13 cellular contexts compared by ENCODE assay signal in the genomic region with DNA sequence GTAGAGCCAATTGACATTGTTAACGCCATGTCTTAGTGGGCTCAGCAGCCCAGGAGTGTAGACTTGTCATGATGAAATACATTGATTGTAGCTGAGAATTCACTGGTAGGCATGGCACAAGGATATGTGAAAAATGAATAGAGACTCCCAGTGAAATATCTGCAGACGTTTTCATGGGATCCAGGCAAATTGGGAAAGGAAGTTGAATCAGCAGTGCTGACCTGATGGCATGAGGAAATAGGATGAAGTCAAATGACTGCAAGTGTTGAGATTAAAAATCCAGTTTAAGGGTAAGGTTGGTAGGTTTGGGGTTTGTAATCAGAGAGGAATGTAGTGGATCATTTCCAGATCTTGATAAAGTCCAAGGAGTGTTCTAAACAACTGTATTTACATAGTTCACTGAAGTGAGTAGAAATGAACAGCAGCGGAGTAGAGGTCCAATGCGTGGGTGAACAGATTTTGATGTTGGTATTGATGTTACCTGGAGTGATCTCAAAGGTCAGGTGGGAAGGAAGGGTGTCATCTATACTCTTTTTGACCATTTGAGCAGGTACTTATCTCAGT. TPM values are rescaled to one million over a fixed set of nuclear protein-coding genes. Genes with fewer than 3 reads are reported as not detected.
A peak's percentile ranks its signal among the peaks of the same experiment; 100 is the strongest.
DNase-seq lines count a peak whose midpoint lies in the region; TF ChIP-seq lines count a peak whose summit lies in the region.
"Had no signal": no experiment of that assay in that cellular context is flagged by ENCODE, and none has a peak within 500 bp of the region (broad histone marks: within the 10 kb centered on the region; RNA-seq: fewer than 3 reads in every experiment).

No MANE protein-coding gene starts in this region.

- H3K27ac ChIP-seq in RWPE1 = peak overlapping the region; percentile 58

- DNase-seq in H4 (ENCODE audit: low spot score) (peak; percentile 90), RWPE1 (ENCODE audit: low spot score) (peak; percentile 68), fibroblast of mammary gland (ENCODE audit: low read depth) (peak; percentile 73), retinal pigment epithelial cell (ENCODE audit: low read depth) (peak; percentile 86), nucleus accumbens (lab: John Stamatoyannopoulos, UW) (no peak), inferior parietal cortex (ENCODE audit: extremely low spot score) (no peak), NCI-H146 treated with DMSO at 0.1 percent for 48 hours (lab: John Stamatoyannopoulos, UW; ENCODE audit: unreplicated experiment) (no peak), amygdala (lab: John Stamatoyannopoulos, UW) (no peak)
- DNase-seq: islet precursor cell, NCI-H146, right cardiac atrium, RPMI8226 had no signal

- TF ChIP-seq CTCF in RWPE1 (conservative IDR thresholded peaks at IDR 0.05; ENCODE audit: low read depth) (no peak), fibroblast of mammary gland (conservative IDR thresholded peaks at IDR 0.05; ENCODE audit: control insufficient read depth, insufficient read depth, low read depth, low read length) (no peak), retinal pigment epithelial cell (conservative IDR thresholded peaks at IDR 0.05; ENCODE audit: low read depth, low read length) (no peak)

- POLR2A ChIA-PET in RWPE1 (lab: Yijun Ruan, JAX; ENCODE audit: low non-redundant PET) = no interaction called here

- CTCF ChIA-PET in RWPE1 (lab: Yijun Ruan, JAX) = no interaction called here

- H3K4me3 ChIP-seq in fibroblast of mammary gland (ENCODE audit: control insufficient read depth, low read depth, low read length) = no peak overlapping the region
- no peak overlapping the region for H3K4me3 ChIP-seq in retinal pigment epithelial cell (ENCODE audit: low read length)
- H3K4me3 ChIP-seq: GM23338 had no signal

RNA-seq across cellular contexts. Expression of a gene that starts 24.6 kb away (rescaled TPM):
- total RNA-seq in H4 (2014; rRNA removed; shearing (Covaris generic)) = 8.1 and 11.8 TPM in 2 replicates

Comparison
In these comparisons a context has a peak if more than half of its experiments do, and no peak if none do; other contexts are left out.
1. DNase-seq: peak in H4 (single experiment), RWPE1 (single experiment), fibroblast of mammary gland (single experiment) and retinal pigment epithelial cell (single experiment); none in nucleus accumbens (0 of 56), inferior parietal cortex (single experiment), NCI-H146 treated with DMSO at 0.1 percent for 48 hours (single experiment) and amygdala (0 of 56).